Comparison of ENCODE assay signal across 8 cellular contexts in the genomic region with DNA sequence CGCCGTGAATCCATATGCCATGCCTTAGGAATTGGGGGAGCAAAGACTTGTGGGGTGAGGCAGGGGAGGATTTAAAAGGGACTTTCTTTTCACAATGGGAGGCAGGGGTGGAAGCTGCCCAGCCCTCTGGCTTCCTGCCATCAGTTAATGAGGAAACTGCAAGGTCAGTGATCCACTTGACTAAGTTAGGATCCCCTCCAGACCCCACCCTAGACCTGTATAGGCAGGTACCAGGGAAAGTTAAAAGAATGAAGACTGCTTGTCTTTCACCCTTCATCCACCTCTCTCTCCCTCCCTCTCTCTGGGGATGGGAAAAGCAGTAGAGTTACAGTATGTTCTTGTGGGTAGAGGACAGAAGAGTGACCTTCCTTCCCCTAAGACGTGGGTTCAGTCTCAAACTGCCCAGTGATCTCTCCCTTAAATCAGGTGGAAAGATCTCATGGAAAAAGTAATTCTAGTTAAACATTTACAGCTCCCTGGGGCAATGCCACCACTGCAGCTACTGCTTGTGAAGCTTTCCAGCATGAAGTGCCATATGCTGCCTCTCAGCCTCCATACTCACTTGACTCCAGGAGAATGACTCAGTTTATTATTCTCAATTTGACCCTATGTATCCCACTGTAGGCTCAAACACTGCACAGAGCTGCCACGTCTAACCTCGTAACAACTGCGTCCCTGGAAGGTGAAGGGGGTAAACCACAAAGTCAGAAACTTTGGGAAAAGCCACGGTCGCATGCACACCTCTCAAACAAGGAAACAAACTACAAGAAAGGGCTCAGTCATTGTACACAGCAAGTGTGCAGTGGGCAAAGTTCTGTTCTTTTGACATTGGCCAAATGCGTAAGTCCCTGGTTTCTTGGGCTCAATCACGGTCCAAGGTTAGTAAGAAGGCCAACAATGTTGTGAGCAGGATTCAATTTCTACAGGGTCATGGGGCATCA. TPM values are rescaled to one million over a fixed set of nuclear protein-coding genes. Genes with fewer than 3 reads are reported as not detected.
A peak's percentile ranks its signal among the peaks of the same experiment; 100 is the strongest.
DNase-seq lines count a peak whose midpoint lies in the region; ATAC-seq and TF ChIP-seq lines count a peak whose summit lies in the region.

No MANE protein-coding gene starts in this region.

- H3K4me1 ChIP-seq in mucosa of stomach (ENCODE audit: control insufficient read depth, insufficient read depth, low read length), result peaks cover 21% of the 10 kb centered on the region

- peak overlapping the region; percentile 81 for H3K4me3 ChIP-seq in AG09309 (ENCODE audit: control insufficient read depth, low read depth, low read length)
- peak overlapping the region; percentile 98 for H3K4me3 ChIP-seq in choroid plexus epithelial cell (ENCODE audit: low read depth, low read length)
- H3K4me3 ChIP-seq in mucosa of stomach (ENCODE audit: low read length), result peak overlapping the region; percentile 92

- peak overlapping the region; percentile 92 for H3K9ac ChIP-seq in mucosa of stomach (ENCODE audit: low read length)

- no peaks in the 10 kb centered on the region for H3K36me3 ChIP-seq in mucosa of stomach (ENCODE audit: control insufficient read depth, insufficient read depth, low read length)

- H3K27me3 Mint-ChIP-seq in IgD-negative memory B cell, result no peaks in the 10 kb centered on the region

- no peaks in the 10 kb centered on the region for H3K9me3 ChIP-seq in mucosa of stomach (ENCODE audit: control insufficient read depth, low read length)

- DNase-seq in AG09309 (ENCODE audit: low read depth) (no peak), choroid plexus epithelial cell (ENCODE audit: low read depth) (no peak), NCI-H1105 treated with DMSO at 0.1 percent for 48 hours (lab: John Stamatoyannopoulos, UW) (no peak), substantia nigra (lab: John Stamatoyannopoulos, UW) (no peak)
- no peak for DNase-seq in stimulated activated CD4-positive, alpha-beta T cell treated with anti-CD3 and anti-CD28 coated beads, Interleukin-1b, Interleukin-23, amount 100 ng/mL, for 48 hours

- peak overlapping the region in 2 of 3 donors; percentile 13 to 67 for H3K27ac Mint-ChIP-seq in IgD-negative memory B cell

- H3K36me3 Mint-ChIP-seq in IgD-negative memory B cell, result peaks cover 6% of the 10 kb centered on the region

- H3K27me3 ChIP-seq in mucosa of stomach (ENCODE audit: control insufficient read depth, insufficient read depth, low read length), result no peaks in the 10 kb centered on the region

- no peak overlapping the region for H3K27ac ChIP-seq in substantia nigra (ENCODE audit: low read depth, low read length, poor library complexity, severe bottlenecking)

- H3K9me3 Mint-ChIP-seq in IgD-negative memory B cell, result no peaks in the 10 kb centered on the region

- no peak for ATAC-seq in GM18519 (IDR thresholded peaks at IDR 0.05; ENCODE audit: low FRiP score, unreplicated experiment)

- TF ChIP-seq CTCF in AG09309 (IDR thresholded peaks at IDR 0.05; ENCODE audit: control insufficient read depth, insufficient read depth, low read depth, low read length, missing control alignments), result no peak
- TF ChIP-seq CTCF in choroid plexus epithelial cell (conservative IDR thresholded peaks at IDR 0.05; ENCODE audit: low read depth, low read length), result no peak

- H3K4me1 Mint-ChIP-seq in IgD-negative memory B cell, result peaks cover 9 to 17% (median 13%) of the 10 kb centered on the region in 3 donors

- peak overlapping the region; percentile 65 to 98 (median 96) for H3K4me3 Mint-ChIP-seq in IgD-negative memory B cell

RNA-seq across cellular contexts. Expression of a gene that starts 1.2 kb away (rescaled TPM):
- polyA plus RNA-seq in IgD-negative memory B cell, result 117 TPM

RNA-seq across cellular contexts. Expression of a gene that starts 1.3 kb away (rescaled TPM):
- 0.41 TPM for polyA plus RNA-seq in IgD-negative memory B cell

RNA-seq across cellular contexts. Expression of a gene that starts 16.9 kb away (rescaled TPM):
- polyA plus RNA-seq in IgD-negative memory B cell, result not detected

RNA-seq across cellular contexts. Expression of a gene that starts 24.1 kb away (rescaled TPM):
- polyA plus RNA-seq in IgD-negative memory B cell, result 45.6 TPM

RNA-seq across cellular contexts. Expression of a gene that starts 26.7 kb away (rescaled TPM):
- polyA plus RNA-seq in IgD-negative memory B cell, result 136 TPM
